ENCODE assay signal across 15 cellular contexts in genomic region chr11:112050721-112051120, GRCh38. TPM values are rescaled to one million over a fixed set of nuclear protein-coding genes. Genes with fewer than 3 reads are reported as not detected.
DNase-seq lines count a peak whose midpoint lies in the region; ATAC-seq and TF ChIP-seq lines count a peak whose summit lies in the region.
"Had no signal": no experiment of that assay in that cellular context is flagged by ENCODE, and none has a peak within 500 bp of the region (broad histone marks: within the 10 kb centered on the region; RNA-seq: fewer than 3 reads in every experiment).

No MANE protein-coding gene starts in this region.

- no peak overlapping the region for H3K14ac ChIP-seq in H9 (ENCODE audit: insufficient read depth, low read length)

- H2BK20ac ChIP-seq in H9 (ENCODE audit: low read depth, low read length, poor library complexity, severe bottlenecking): no peak overlapping the region

- H3K27ac Mint-ChIP-seq in H9: no peak overlapping the region
- H3K27ac Mint-ChIP-seq: activated naive CD8-positive, alpha-beta T cell had no signal

- no peak overlapping the region for H3K56ac ChIP-seq in H9 (ENCODE audit: insufficient read length, low read depth, low read length)

- H3K23ac ChIP-seq in H9 (ENCODE audit: insufficient read length, low read depth, low read length): no peak overlapping the region

- no peak overlapping the region for H3K4me2 ChIP-seq in H9 (ENCODE audit: insufficient read depth, insufficient read length, low read length)

- H3K4me1 ChIP-seq in H9 (ENCODE audit: insufficient read depth, low read length): no peaks in the 10 kb centered on the region

- no peak overlapping the region for H3K27ac ChIP-seq in caudate nucleus (ENCODE audit: low read depth, low read length)
- no peak overlapping the region for H3K27ac ChIP-seq in H9 (ENCODE audit: insufficient read length, low read depth, low read length)
- H3K27ac ChIP-seq: RWPE1, skin epidermis had no signal

- H3K79me1 ChIP-seq in H9 (ENCODE audit: insufficient read depth, low read depth, low read length, poor library complexity, severe bottlenecking): no peaks in the 10 kb centered on the region

- no peak overlapping the region for H4K5ac ChIP-seq in H9 (ENCODE audit: insufficient read length, low read depth, low read length)

- WGBS in H9 (ENCODE audit: extremely low coverage, insufficient read length, low lambda C conversion rate): no CpG with 5 or more reads among the region's 3 CpGs

- H2AFZ ChIP-seq in H9 (ENCODE audit: low read length): no peak overlapping the region

- H3K27me3 Mint-ChIP-seq in H9 (ENCODE audit: low read depth): no peaks in the 10 kb centered on the region
- H3K27me3 Mint-ChIP-seq: activated naive CD8-positive, alpha-beta T cell had no signal

- DNase-seq in SIG-M5 treated with dmso at 0.1 percent for 504 hours (lab: John Stamatoyannopoulos, UW; ENCODE audit: unreplicated experiment) (peak; percentile 38), SIG-M5 (lab: John Stamatoyannopoulos, UW) (no peak), caudate nucleus (lab: John Stamatoyannopoulos, UW) (no peak), H9 (no peak), DMS79 treated with DMSO at 0.1 percent for 48 hours (lab: John Stamatoyannopoulos, UW) (no peak), 8988T (no peak)
- DNase-seq: activated CD4-positive, CD25-positive, alpha-beta regulatory T cell treated with anti-CD3 and anti-CD28 coated beads, Interleukin-2, amount 50 U/mL, for 72 hours; effector CD4-positive, alpha-beta T cell; hypothalamus; NCI-H1930 had no signal

- H2BK120ac ChIP-seq in H9 (ENCODE audit: low read depth, low read length, poor library complexity, severe bottlenecking): no peak overlapping the region

- H3K9ac ChIP-seq in H9 (ENCODE audit: extremely low read depth, insufficient read length, low read length): no peak overlapping the region

- H3K9me3 ChIP-seq in H9 (ENCODE audit: control insufficient read depth, low read depth, low read length): no peaks in the 10 kb centered on the region

- H4K8ac ChIP-seq in H9 (replicated peaks; ENCODE audit: insufficient read length, low read depth, low read length): no peak overlapping the region

- H4K20me1 ChIP-seq in H9 (ENCODE audit: control insufficient read depth, insufficient read depth, insufficient read length): no peaks in the 10 kb centered on the region

- no peak overlapping the region for H3K4ac ChIP-seq in H9 (ENCODE audit: low read depth, low read length)

- H3K9me3 Mint-ChIP-seq in H9: no peaks in the 10 kb centered on the region

- no peak for TF ChIP-seq CTCF in H9 (conservative IDR thresholded peaks at IDR 0.05)

- no peak overlapping the region for H2BK5ac ChIP-seq in H9 (ENCODE audit: insufficient read length, low read length)

- H3K4me1 Mint-ChIP-seq in H9: no peaks in the 10 kb centered on the region

- no peaks in the 10 kb centered on the region for H3K79me2 ChIP-seq in H9 (ENCODE audit: insufficient read depth, low read length)

- no peak overlapping the region for H4K91ac ChIP-seq in H9 (ENCODE audit: insufficient read length, low read depth, low read length)

- H3K18ac ChIP-seq in H9 (ENCODE audit: insufficient read length, low read depth, low read length): no peak overlapping the region

- H3K36me3 Mint-ChIP-seq in H9 (ENCODE audit: insufficient read depth in 1 of 3, low read depth in 3 of 3): peaks cover 49 to 84% (median 83%) of the 10 kb centered on the region in 3 experiments

- H3K23me2 ChIP-seq in H9 (ENCODE audit: insufficient read length, low read depth, low read length, poor library complexity, severe bottlenecking): no peaks in the 10 kb centered on the region

- no peak overlapping the region for H3K4me3 Mint-ChIP-seq in H9
- H3K4me3 Mint-ChIP-seq: activated naive CD8-positive, alpha-beta T cell had no signal

- ATAC-seq in HG02588 (IDR thresholded peaks at IDR 0.05; ENCODE audit: unreplicated experiment) (peak; percentile 92), HG03432 (IDR thresholded peaks at IDR 0.05; ENCODE audit: unreplicated experiment) (peak; percentile 81)

- no peak overlapping the region for H2BK12ac ChIP-seq in H9 (ENCODE audit: insufficient read length, low read depth, low read length)

- H2AK5ac ChIP-seq in H9 (ENCODE audit: insufficient read length, low read length): no peak overlapping the region

- H2BK15ac ChIP-seq in H9 (ENCODE audit: low read depth, low read length): no peak overlapping the region

- no peak overlapping the region for H3T11ph ChIP-seq in H9 (ENCODE audit: low read length)

- no peaks in the 10 kb centered on the region for H3K27me3 ChIP-seq in H9 (ENCODE audit: insufficient read depth, low read length)

RNA-seq across cellular contexts. Expression of gene PIH1D2, which starts 23.1 kb away (rescaled TPM):
- 1.1 and 1.4 TPM in 2 replicates for total RNA-seq in H9 (2021)

RNA-seq across cellular contexts. Expression of gene NKAPD1, which starts 23.4 kb away (rescaled TPM):
- total RNA-seq in H9 (2021): 22.7 and 25.9 TPM in 2 replicates

RNA-seq across cellular contexts. Expression of gene DLAT, which starts 25.5 kb away (rescaled TPM):
- total RNA-seq in H9 (2021): 57.3 and 58.4 TPM in 2 replicates

RNA-seq across cellular contexts. Expression of gene TIMM8B, which starts 35.8 kb away (rescaled TPM):
- total RNA-seq in H9 (2021): 84.4 and 86.3 TPM in 2 replicates

RNA-seq across cellular contexts. Expression of gene SDHD, which starts 36.0 kb away (rescaled TPM):
- 79.6 and 82.3 TPM in 2 replicates for total RNA-seq in H9 (2021)
